In the genomic region with DNA sequence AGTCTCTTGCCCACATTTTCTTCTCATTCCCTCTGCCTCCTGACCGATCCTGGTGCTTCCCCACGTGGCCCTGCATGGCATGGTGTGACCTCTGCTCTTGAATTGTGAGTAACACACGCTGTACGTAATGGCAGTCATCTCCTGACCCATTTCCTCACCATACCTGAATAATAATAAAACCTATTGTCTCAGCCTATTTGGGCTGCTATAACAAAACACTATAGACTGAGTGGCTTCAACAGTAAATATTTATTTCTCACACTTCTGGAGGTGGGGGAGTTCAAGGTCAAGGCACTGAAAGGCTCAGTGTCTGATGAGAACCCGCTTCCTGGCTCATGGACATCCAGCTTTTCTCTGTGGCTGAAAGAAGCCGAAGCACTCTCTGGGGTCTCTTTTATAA, we compare ENCODE assay signal across 15 cellular contexts.
DNase-seq lines count a peak whose midpoint lies in the region; ATAC-seq and TF ChIP-seq lines count a peak whose summit lies in the region.
"Had no signal": no experiment of that assay in that cellular context is flagged by ENCODE, and none has a peak within 500 bp of the region (broad histone marks: within the 10 kb centered on the region; RNA-seq: fewer than 3 reads in every experiment).

No MANE protein-coding gene starts in this region.

- H3K4me1 Mint-ChIP-seq in WTC11 (peaks cover 7% of the 10 kb centered on the region), neural crest cell (peaks cover 21% of the 10 kb centered on the region)

- CTCF ChIA-PET in WTC11 (lab: Charles Lee): no interaction called here

- H3K27ac Mint-ChIP-seq in WTC11: peak overlapping the region; percentile 62; the same call in 1 of the 2 replicates
- H3K27ac Mint-ChIP-seq in neural crest cell (ENCODE audit: unreplicated experiment): peak overlapping the region; percentile 71
- H3K27ac Mint-ChIP-seq: CD8-positive, alpha-beta T cell; IgD-negative memory B cell had no signal

- H3K36me3 ChIP-seq in upper lobe of right lung: no peaks in the 10 kb centered on the region
- H3K36me3 ChIP-seq: BLaER1 had no signal

- H3K27ac ChIP-seq in upper lobe of right lung: no peak overlapping the region
- H3K27ac ChIP-seq: BLaER1, GM23248 had no signal

- DNase-seq in activated CD8-positive, alpha-beta memory T cell treated with anti-CD3 and anti-CD28 coated beads, Interleukin-2, amount 50 U/mL, for 48 hours: peak; percentile 18
- no peak for DNase-seq in activated CD8-positive, alpha-beta memory T cell treated with anti-CD3 and anti-CD28 coated beads for 24 hours
- DNase-seq in WTC11 (ENCODE audit: low spot score) (no peak), neural crest cell (ENCODE audit: low read depth, low spot score) (no peak), upper lobe of right lung (no peak), HPDE6-E6E7 (ENCODE audit: extremely low spot score) (no peak), cerebellar nuclear complex (lab: John Stamatoyannopoulos, UW) (no peak), ureter (ENCODE audit: low spot score) (no peak)
- DNase-seq: 8988T, COR-L47, GM23248, HCEC 1CT had no signal

- H3K27me3 ChIP-seq in upper lobe of right lung: no peaks in the 10 kb centered on the region
- H3K27me3 ChIP-seq: BLaER1 had no signal

- H3K9me3 ChIP-seq in upper lobe of right lung: no peaks in the 10 kb centered on the region

- H3K36me3 Mint-ChIP-seq in WTC11 (peaks cover 3% of the 10 kb centered on the region), neural crest cell (ENCODE audit: low read depth) (no peaks in the 10 kb centered on the region)
- H3K36me3 Mint-ChIP-seq: CD8-positive, alpha-beta T cell; IgD-negative memory B cell had no signal

- intact Hi-C loops in upper lobe of right lung (cut with DNase I): no loop called here

- H3K27me3 Mint-ChIP-seq in WTC11 (ENCODE audit: low read depth) (no peaks in the 10 kb centered on the region), neural crest cell (ENCODE audit: low read depth) (no peaks in the 10 kb centered on the region)
- H3K27me3 Mint-ChIP-seq: IgD-negative memory B cell had no signal

- H3K4me1 ChIP-seq in upper lobe of right lung: peaks cover 6% of the 10 kb centered on the region

- H3K4me3 Mint-ChIP-seq in WTC11: no peak overlapping the region
- no peak overlapping the region for H3K4me3 Mint-ChIP-seq in neural crest cell
- H3K4me3 Mint-ChIP-seq: CD8-positive, alpha-beta T cell; IgD-negative memory B cell had no signal

- peaks cover 19% of the 10 kb centered on the region for H3K9me3 Mint-ChIP-seq in WTC11
- H3K9me3 Mint-ChIP-seq in neural crest cell: no peaks in the 10 kb centered on the region
- H3K9me3 Mint-ChIP-seq: CD8-positive, alpha-beta T cell; IgD-negative memory B cell had no signal

- no peak overlapping the region for H3K4me3 ChIP-seq in upper lobe of right lung
- H3K4me3 ChIP-seq: BLaER1, GM23248 had no signal

- POLR2A ChIA-PET in WTC11 (lab: Charles Lee): no interaction called here

- TF ChIP-seq CTCF in WTC11 (IDR thresholded peaks at IDR 0.05) (no peak), neural crest cell (conservative IDR thresholded peaks at IDR 0.05) (no peak), upper lobe of right lung (IDR thresholded peaks at IDR 0.05) (no peak)

- ATAC-seq in WTC11: no peak
- ATAC-seq in upper lobe of right lung: peak; percentile 33
- ATAC-seq: CD8-positive, alpha-beta T cell had no signal

TF ChIP-seq in WTC11, 78 proteins besides CTCF, POLR2A, EP300 and RAD21 (continues in another document):
- TF ChIP-seq FOXJ3 (CRISPR knock-in tag; IDR thresholded peaks at IDR 0.05; ENCODE audit: borderline replicate concordance): no peak
- TF ChIP-seq MYBL2 (CRISPR knock-in tag; IDR thresholded peaks at IDR 0.05): no peak
- TF ChIP-seq, protein P1, sequence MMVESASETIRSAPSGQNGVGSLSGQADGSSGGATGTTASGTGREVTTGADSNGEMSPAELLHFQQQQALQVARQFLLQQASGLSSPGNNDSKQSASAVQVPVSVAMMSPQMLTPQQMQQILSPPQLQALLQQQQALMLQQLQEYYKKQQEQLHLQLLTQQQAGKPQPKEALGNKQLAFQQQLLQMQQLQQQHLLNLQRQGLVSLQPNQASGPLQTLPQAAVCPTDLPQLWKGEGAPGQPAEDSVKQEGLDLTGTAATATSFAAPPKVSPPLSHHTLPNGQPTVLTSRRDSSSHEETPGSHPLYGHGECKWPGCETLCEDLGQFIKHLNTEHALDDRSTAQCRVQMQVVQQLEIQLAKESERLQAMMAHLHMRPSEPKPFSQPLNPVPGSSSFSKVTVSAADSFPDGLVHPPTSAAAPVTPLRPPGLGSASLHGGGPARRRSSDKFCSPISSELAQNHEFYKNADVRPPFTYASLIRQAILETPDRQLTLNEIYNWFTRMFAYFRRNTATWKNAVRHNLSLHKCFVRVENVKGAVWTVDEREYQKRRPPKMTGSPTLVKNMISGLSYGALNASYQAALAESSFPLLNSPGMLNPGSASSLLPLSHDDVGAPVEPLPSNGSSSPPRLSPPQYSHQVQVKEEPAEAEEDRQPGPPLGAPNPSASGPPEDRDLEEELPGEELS (CRISPR knock-in tag; IDR thresholded peaks at IDR 0.05): no peak
- TF ChIP-seq, protein P2, sequence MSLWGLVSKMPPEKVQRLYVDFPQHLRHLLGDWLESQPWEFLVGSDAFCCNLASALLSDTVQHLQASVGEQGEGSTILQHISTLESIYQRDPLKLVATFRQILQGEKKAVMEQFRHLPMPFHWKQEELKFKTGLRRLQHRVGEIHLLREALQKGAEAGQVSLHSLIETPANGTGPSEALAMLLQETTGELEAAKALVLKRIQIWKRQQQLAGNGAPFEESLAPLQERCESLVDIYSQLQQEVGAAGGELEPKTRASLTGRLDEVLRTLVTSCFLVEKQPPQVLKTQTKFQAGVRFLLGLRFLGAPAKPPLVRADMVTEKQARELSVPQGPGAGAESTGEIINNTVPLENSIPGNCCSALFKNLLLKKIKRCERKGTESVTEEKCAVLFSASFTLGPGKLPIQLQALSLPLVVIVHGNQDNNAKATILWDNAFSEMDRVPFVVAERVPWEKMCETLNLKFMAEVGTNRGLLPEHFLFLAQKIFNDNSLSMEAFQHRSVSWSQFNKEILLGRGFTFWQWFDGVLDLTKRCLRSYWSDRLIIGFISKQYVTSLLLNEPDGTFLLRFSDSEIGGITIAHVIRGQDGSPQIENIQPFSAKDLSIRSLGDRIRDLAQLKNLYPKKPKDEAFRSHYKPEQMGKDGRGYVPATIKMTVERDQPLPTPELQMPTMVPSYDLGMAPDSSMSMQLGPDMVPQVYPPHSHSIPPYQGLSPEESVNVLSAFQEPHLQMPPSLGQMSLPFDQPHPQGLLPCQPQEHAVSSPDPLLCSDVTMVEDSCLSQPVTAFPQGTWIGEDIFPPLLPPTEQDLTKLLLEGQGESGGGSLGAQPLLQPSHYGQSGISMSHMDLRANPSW (CRISPR knock-in tag; conservative IDR thresholded peaks at IDR 0.05; ENCODE audit: low read depth): no peak
- no peak for TF ChIP-seq ZNF121 (CRISPR knock-in tag; IDR thresholded peaks at IDR 0.05)
- no peak for TF ChIP-seq TEAD4 (CRISPR knock-in tag; IDR thresholded peaks at IDR 0.05)
- TF ChIP-seq, protein P3, sequence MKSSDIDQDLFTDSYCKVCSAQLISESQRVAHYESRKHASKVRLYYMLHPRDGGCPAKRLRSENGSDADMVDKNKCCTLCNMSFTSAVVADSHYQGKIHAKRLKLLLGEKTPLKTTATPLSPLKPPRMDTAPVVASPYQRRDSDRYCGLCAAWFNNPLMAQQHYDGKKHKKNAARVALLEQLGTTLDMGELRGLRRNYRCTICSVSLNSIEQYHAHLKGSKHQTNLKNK (CRISPR knock-in tag; IDR thresholded peaks at IDR 0.05): no peak
- TF ChIP-seq, protein P4, sequence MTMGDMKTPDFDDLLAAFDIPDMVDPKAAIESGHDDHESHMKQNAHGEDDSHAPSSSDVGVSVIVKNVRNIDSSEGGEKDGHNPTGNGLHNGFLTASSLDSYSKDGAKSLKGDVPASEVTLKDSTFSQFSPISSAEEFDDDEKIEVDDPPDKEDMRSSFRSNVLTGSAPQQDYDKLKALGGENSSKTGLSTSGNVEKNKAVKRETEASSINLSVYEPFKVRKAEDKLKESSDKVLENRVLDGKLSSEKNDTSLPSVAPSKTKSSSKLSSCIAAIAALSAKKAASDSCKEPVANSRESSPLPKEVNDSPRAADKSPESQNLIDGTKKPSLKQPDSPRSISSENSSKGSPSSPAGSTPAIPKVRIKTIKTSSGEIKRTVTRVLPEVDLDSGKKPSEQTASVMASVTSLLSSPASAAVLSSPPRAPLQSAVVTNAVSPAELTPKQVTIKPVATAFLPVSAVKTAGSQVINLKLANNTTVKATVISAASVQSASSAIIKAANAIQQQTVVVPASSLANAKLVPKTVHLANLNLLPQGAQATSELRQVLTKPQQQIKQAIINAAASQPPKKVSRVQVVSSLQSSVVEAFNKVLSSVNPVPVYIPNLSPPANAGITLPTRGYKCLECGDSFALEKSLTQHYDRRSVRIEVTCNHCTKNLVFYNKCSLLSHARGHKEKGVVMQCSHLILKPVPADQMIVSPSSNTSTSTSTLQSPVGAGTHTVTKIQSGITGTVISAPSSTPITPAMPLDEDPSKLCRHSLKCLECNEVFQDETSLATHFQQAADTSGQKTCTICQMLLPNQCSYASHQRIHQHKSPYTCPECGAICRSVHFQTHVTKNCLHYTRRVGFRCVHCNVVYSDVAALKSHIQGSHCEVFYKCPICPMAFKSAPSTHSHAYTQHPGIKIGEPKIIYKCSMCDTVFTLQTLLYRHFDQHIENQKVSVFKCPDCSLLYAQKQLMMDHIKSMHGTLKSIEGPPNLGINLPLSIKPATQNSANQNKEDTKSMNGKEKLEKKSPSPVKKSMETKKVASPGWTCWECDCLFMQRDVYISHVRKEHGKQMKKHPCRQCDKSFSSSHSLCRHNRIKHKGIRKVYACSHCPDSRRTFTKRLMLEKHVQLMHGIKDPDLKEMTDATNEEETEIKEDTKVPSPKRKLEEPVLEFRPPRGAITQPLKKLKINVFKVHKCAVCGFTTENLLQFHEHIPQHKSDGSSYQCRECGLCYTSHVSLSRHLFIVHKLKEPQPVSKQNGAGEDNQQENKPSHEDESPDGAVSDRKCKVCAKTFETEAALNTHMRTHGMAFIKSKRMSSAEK (CRISPR knock-in tag; IDR thresholded peaks at IDR 0.05; ENCODE audit: borderline replicate concordance): no peak
